ENCODE assay signal across 8 cellular contexts in the genomic region with DNA sequence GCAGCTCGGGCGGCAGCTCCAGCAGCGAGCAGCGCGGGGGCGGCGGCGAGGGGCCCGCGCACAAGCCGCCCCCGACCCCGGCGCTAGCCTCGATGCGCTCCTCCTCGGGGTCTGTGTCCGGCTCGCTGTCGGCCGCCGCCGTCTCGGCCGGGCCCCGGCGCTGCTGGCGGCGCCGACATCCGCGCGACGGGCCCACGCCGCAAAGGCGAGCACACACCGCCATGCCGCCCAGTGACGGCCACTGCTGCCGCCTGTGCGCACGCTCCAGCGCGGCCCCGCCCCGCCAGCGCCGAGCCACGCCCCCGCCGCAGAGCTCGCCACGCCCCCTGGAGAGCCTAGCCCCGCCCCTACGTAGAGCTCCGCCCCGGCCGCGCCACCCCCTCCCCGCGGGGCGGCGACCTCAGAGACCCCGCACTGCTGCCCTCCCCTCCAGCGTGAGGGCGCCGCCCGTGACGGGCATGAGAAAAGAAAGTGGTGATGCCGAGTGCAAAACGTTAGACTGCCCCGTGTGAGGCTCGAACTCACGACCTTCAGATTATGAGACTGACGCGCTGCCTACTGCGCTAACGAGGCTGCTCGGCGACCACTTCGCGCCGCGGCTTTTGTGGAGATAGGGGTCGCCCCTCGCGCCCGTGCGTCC. TPM values are rescaled to one million over a fixed set of nuclear protein-coding genes. Genes with fewer than 3 reads are reported as not detected.
A peak's percentile ranks its signal among the peaks of the same experiment; 100 is the strongest.
DNase-seq lines count a peak whose midpoint lies in the region; ATAC-seq and TF ChIP-seq lines count a peak whose summit lies in the region.

A gene with protein sequence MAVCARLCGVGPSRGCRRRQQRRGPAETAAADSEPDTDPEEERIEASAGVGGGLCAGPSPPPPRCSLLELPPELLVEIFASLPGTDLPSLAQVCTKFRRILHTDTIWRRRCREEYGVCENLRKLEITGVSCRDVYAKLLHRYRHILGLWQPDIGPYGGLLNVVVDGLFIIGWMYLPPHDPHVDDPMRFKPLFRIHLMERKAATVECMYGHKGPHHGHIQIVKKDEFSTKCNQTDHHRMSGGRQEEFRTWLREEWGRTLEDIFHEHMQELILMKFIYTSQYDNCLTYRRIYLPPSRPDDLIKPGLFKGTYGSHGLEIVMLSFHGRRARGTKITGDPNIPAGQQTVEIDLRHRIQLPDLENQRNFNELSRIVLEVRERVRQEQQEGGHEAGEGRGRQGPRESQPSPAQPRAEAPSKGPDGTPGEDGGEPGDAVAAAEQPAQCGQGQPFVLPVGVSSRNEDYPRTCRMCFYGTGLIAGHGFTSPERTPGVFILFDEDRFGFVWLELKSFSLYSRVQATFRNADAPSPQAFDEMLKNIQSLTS (minus strand): TSS at position 255 of the 640 bp plus-strand sequence. CDS start 32 bp downstream, at position 223.

- H3K9me3 Mint-ChIP-seq in IgD-negative memory B cell: no peaks in the 10 kb centered on the region
- H3K9me3 Mint-ChIP-seq in activated T-helper 2 cell treated with anti-CD3 and anti-CD28 coated beads, Interferon-gamma antibody, Interleukin-2, Interleukin-4, amounts not matched to agents 10 μg/mL and 5 μg/mL and 100 μg/mL, durations not matched to agents 14 hours and 24 hours and 36 hours: no peaks in the 10 kb centered on the region
- no peaks in the 10 kb centered on the region for H3K9me3 Mint-ChIP-seq in nephron
- H3K9me3 Mint-ChIP-seq in stimulated activated naive CD8-positive, alpha-beta T cell treated with anti-CD3 and anti-CD28 coated beads, Interleukin-15, Interleukin-2, amounts not matched to agents 100 ng/mL and 50 ng/mL, for 24 hours: no peaks in the 10 kb centered on the region

- peak within 1 kb of the TSS; percentile 73 for H3K4me3 ChIP-seq in fibroblast of pulmonary artery (replicated peaks; ENCODE audit: low read depth, low read length)

- H3K36me3 Mint-ChIP-seq in IgD-negative memory B cell (peaks cover 7% of the 10 kb centered on the region), nephron (ENCODE audit: low read depth) (peaks cover 9% of the 10 kb centered on the region)
- H3K36me3 Mint-ChIP-seq in activated T-helper 2 cell treated with anti-CD3 and anti-CD28 coated beads, Interferon-gamma antibody, Interleukin-2, Interleukin-4, amounts not matched to agents 10 μg/mL and 5 μg/mL and 100 μg/mL, durations not matched to agents 14 hours and 24 hours and 36 hours (ENCODE audit: low read depth): peaks cover 14% of the 10 kb centered on the region
- H3K36me3 Mint-ChIP-seq in stimulated activated naive CD8-positive, alpha-beta T cell treated with anti-CD3 and anti-CD28 coated beads, Interleukin-15, Interleukin-2, amounts not matched to agents 100 ng/mL and 50 ng/mL, for 24 hours (ENCODE audit: low read depth): peaks cover 12% of the 10 kb centered on the region

- H3K4me3 Mint-ChIP-seq in IgD-negative memory B cell: peak within 1 kb of the TSS; percentile 92 to 98 (median 97)
- H3K4me3 Mint-ChIP-seq in activated T-helper 2 cell treated with anti-CD3 and anti-CD28 coated beads, Interferon-gamma antibody, Interleukin-2, Interleukin-4, amounts not matched to agents 10 μg/mL and 5 μg/mL and 100 μg/mL, durations not matched to agents 14 hours and 24 hours and 36 hours (ENCODE audit: low read depth): peak within 1 kb of the TSS; percentile 87
- H3K4me3 Mint-ChIP-seq in nephron: peak within 1 kb of the TSS; percentile 87 to 93 (median 91)
- peak within 1 kb of the TSS; percentile 86 for H3K4me3 Mint-ChIP-seq in stimulated activated naive CD8-positive, alpha-beta T cell treated with anti-CD3 and anti-CD28 coated beads, Interleukin-15, Interleukin-2, amounts not matched to agents 100 ng/mL and 50 ng/mL, for 24 hours

- DNase-seq in DMS153 (lab: John Stamatoyannopoulos, UW): peak; percentile 85
- DNase-seq in RPMI8226: peak; percentile 88
- DNase-seq in activated T-helper 2 cell treated with anti-CD3 and anti-CD28 coated beads, Interferon-gamma antibody, Interleukin-2, Interleukin-4, amounts not matched to agents 10 μg/mL and 5 μg/mL and 100 μg/mL, durations not matched to agents 14 hours and 24 hours and 36 hours (ENCODE audit: low spot score): peak; percentile 86
- DNase-seq in fibroblast of pulmonary artery (ENCODE audit: low read depth): peak; percentile 87

- H3K27ac Mint-ChIP-seq in IgD-negative memory B cell (peak within 1 kb of the TSS; percentile 96 to 100 (median 99)), nephron (peak within 1 kb of the TSS; percentile 84 to 90 (median 89))
- H3K27ac Mint-ChIP-seq in activated T-helper 2 cell treated with anti-CD3 and anti-CD28 coated beads, Interferon-gamma antibody, Interleukin-2, Interleukin-4, amounts not matched to agents 10 μg/mL and 5 μg/mL and 100 μg/mL, durations not matched to agents 14 hours and 24 hours and 36 hours: peak within 1 kb of the TSS; percentile 95
- H3K27ac Mint-ChIP-seq in stimulated activated naive CD8-positive, alpha-beta T cell treated with anti-CD3 and anti-CD28 coated beads, Interleukin-15, Interleukin-2, amounts not matched to agents 100 ng/mL and 50 ng/mL, for 24 hours: peak within 1 kb of the TSS; percentile 96

- TF ChIP-seq CTCF in fibroblast of pulmonary artery (IDR thresholded peaks at IDR 0.05; ENCODE audit: low read length, missing control alignments) (no peak), nephron (IDR thresholded peaks at IDR 0.05; ENCODE audit: unreplicated experiment in 3 of 3) (no peak)

- ATAC-seq in GM21528 (IDR thresholded peaks at IDR 0.05; ENCODE audit: low FRiP score, unreplicated experiment): peak; percentile 50

- H3K4me1 Mint-ChIP-seq in IgD-negative memory B cell (peaks cover 30 to 45% (median 35%) of the 10 kb centered on the region in 3 donors), nephron (peaks cover 49% of the 10 kb centered on the region)
- H3K4me1 Mint-ChIP-seq in activated T-helper 2 cell treated with anti-CD3 and anti-CD28 coated beads, Interferon-gamma antibody, Interleukin-2, Interleukin-4, amounts not matched to agents 10 μg/mL and 5 μg/mL and 100 μg/mL, durations not matched to agents 14 hours and 24 hours and 36 hours (ENCODE audit: low read depth): peaks cover 55% of the 10 kb centered on the region
- peaks cover 61% of the 10 kb centered on the region for H3K4me1 Mint-ChIP-seq in stimulated activated naive CD8-positive, alpha-beta T cell treated with anti-CD3 and anti-CD28 coated beads, Interleukin-15, Interleukin-2, amounts not matched to agents 100 ng/mL and 50 ng/mL, for 24 hours (ENCODE audit: low read depth)

- H3K27me3 Mint-ChIP-seq in IgD-negative memory B cell (no peaks in the 10 kb centered on the region), nephron (ENCODE audit: low read depth) (no peaks in the 10 kb centered on the region)
- H3K27me3 Mint-ChIP-seq in activated T-helper 2 cell treated with anti-CD3 and anti-CD28 coated beads, Interferon-gamma antibody, Interleukin-2, Interleukin-4, amounts not matched to agents 10 μg/mL and 5 μg/mL and 100 μg/mL, durations not matched to agents 14 hours and 24 hours and 36 hours (ENCODE audit: low read depth): no peaks in the 10 kb centered on the region
- H3K27me3 Mint-ChIP-seq in stimulated activated naive CD8-positive, alpha-beta T cell treated with anti-CD3 and anti-CD28 coated beads, Interleukin-15, Interleukin-2, amounts not matched to agents 100 ng/mL and 50 ng/mL, for 24 hours: no peaks in the 10 kb centered on the region

- intact Hi-C loops in activated T-helper 2 cell treated with anti-CD3 and anti-CD28 coated beads, Interferon-gamma antibody, Interleukin-2, Interleukin-4, amounts not matched to agents 10 μg/mL and 5 μg/mL and 100 μg/mL, durations not matched to agents 14 hours and 24 hours and 36 hours (cut with micrococcal nuclease): loop anchor here (1.0 to 10.0 kb wide), 4 partner anchors 9 to 829 kb away; partner anchors contain the start of genes MAP1LC3B and MTHFSD

RNA-seq across cellular contexts. Expression of the gene that starts here (rescaled TPM):
- 22.1 TPM for polyA plus RNA-seq in IgD-negative memory B cell
- total RNA-seq in activated T-helper 2 cell treated with anti-CD3 and anti-CD28 coated beads, Interferon-gamma antibody, Interleukin-2, Interleukin-4, amounts not matched to agents 10 μg/mL and 5 μg/mL and 100 μg/mL, durations not matched to agents 14 hours and 24 hours and 36 hours: 33.6 and 40.1 TPM in 2 replicates

Comparison
In these comparisons a context has a peak if more than half of its experiments do, and no peak if none do; other contexts are left out.
1. Peak in every context shown above with its lines: DNase-seq, ATAC-seq and H3K4me3 ChIP-seq.